1 cellular context compared by ENCODE assay signal in the genomic region with DNA sequence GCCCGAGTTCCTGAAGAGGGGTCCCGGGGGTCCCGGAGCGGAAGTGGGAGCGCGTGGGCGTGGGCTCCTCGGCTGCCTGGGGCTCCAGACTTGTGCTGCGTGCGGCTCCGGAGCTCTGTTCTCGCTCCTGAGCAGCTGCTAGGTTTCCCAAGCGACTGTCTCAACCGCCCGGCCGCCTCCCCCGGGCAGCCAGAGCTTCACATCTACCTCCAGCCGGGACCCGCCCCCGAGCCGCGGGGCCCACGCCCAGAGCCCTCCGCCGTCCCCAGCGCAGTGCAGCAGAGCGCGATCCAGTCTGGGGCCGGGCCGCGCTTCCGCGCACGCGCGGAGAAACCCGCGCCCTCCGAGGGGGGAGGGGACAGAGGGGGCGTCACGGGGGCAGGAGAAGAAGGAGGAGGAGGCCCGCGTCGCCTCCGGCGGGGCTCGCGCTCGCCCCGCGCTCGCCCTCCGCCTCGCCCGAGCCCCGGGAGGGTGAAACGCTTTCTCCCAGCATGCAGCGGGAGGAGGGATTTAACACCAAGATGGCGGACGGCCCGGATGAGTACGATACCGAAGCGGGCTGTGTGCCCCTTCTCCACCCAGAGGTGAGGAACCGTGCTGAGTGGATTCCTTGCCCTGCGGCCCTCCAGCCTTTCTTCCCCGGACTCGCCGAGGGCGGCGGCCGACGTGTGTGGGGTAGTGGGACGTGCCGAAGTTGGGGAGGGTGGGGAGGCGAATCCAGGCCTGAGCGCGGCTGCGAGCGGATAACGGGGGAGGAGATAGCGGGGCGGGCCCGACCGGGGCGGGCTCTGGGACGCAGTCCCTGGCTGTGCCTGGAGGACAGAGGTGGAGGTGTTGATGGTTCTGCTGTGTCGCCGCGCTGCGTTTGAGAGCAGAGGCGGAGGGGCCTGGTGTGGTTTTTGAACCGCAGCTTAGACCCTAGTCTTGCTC.
TF ChIP-seq lines count a peak whose summit lies in the region.

A gene with protein sequence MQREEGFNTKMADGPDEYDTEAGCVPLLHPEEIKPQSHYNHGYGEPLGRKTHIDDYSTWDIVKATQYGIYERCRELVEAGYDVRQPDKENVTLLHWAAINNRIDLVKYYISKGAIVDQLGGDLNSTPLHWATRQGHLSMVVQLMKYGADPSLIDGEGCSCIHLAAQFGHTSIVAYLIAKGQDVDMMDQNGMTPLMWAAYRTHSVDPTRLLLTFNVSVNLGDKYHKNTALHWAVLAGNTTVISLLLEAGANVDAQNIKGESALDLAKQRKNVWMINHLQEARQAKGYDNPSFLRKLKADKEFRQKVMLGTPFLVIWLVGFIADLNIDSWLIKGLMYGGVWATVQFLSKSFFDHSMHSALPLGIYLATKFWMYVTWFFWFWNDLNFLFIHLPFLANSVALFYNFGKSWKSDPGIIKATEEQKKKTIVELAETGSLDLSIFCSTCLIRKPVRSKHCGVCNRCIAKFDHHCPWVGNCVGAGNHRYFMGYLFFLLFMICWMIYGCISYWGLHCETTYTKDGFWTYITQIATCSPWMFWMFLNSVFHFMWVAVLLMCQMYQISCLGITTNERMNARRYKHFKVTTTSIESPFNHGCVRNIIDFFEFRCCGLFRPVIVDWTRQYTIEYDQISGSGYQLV (plus strand): TSS at position 370 of the 930 bp plus-strand sequence. CDS start 122 bp downstream, at position 492.

TF ChIP-seq in HepG2, 621 proteins besides CTCF, POLR2A, EP300 and RAD21 (continued from another document and continues in another):
- TF ChIP-seq CBX5 (CRISPR knock-in tag; IDR thresholded peaks at IDR 0.05; ENCODE audit: borderline replicate concordance) = no peak; the same call in 1 of the 2 replicates
- TF ChIP-seq, protein P1, sequence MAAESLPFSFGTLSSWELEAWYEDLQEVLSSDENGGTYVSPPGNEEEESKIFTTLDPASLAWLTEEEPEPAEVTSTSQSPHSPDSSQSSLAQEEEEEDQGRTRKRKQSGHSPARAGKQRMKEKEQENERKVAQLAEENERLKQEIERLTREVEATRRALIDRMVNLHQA (CRISPR knock-in tag; IDR thresholded peaks at IDR 0.05) = no peak
- peak; percentile 47; the same call in 1 of the 2 replicates for TF ChIP-seq MTF2 (CRISPR knock-in tag; IDR thresholded peaks at IDR 0.05; ENCODE audit: borderline replicate concordance)
- 0 out of 2 replicates have a peak, but pooled peaks have one; percentile 16 for TF ChIP-seq WIZ (CRISPR knock-in tag; IDR thresholded peaks at IDR 0.05)
- TF ChIP-seq ZNF75D (CRISPR knock-in tag; IDR thresholded peaks at IDR 0.05; ENCODE audit: borderline replicate concordance) = no peak
- TF ChIP-seq ZNF572 (CRISPR knock-in tag; IDR thresholded peaks at IDR 0.05) = no peak
- TF ChIP-seq, protein P2, sequence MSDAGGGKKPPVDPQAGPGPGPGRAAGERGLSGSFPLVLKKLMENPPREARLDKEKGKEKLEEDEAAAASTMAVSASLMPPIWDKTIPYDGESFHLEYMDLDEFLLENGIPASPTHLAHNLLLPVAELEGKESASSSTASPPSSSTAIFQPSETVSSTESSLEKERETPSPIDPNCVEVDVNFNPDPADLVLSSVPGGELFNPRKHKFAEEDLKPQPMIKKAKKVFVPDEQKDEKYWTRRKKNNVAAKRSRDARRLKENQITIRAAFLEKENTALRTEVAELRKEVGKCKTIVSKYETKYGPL (CRISPR knock-in tag; IDR thresholded peaks at IDR 0.05) = no peak
- TF ChIP-seq SPEN (CRISPR knock-in tag; IDR thresholded peaks at IDR 0.05; ENCODE audit: low read depth) = peak; percentile 85
- no peak for TF ChIP-seq SMAD1 (CRISPR knock-in tag; IDR thresholded peaks at IDR 0.05; ENCODE audit: borderline replicate concordance, low read depth)
- TF ChIP-seq ZNF12 (CRISPR knock-in tag; IDR thresholded peaks at IDR 0.05) = peak; percentile 29; the same call in 1 of the 2 replicates
- no peak for TF ChIP-seq SMARCC2 (IDR thresholded peaks at IDR 0.05)
- peak; percentile 72; the same call in 1 of the 2 replicates for TF ChIP-seq NCOA1 (CRISPR knock-in tag; IDR thresholded peaks at IDR 0.05)
- TF ChIP-seq ZKSCAN1 (IDR thresholded peaks at IDR 0.05; ENCODE audit: low read length) = no peak
- TF ChIP-seq ZNF3 (CRISPR knock-in tag; IDR thresholded peaks at IDR 0.05) = no peak
- TF ChIP-seq ZNF616 (CRISPR knock-in tag; IDR thresholded peaks at IDR 0.05; ENCODE audit: low read depth) = 0 out of 2 replicates have a peak, but pooled peaks have one; percentile 61
- no peak for TF ChIP-seq HHEX (CRISPR knock-in tag; IDR thresholded peaks at IDR 0.05)
- no peak for TF ChIP-seq ZNF10 (CRISPR knock-in tag; IDR thresholded peaks at IDR 0.05; ENCODE audit: borderline replicate concordance, low read depth)
- TF ChIP-seq, protein P3, sequence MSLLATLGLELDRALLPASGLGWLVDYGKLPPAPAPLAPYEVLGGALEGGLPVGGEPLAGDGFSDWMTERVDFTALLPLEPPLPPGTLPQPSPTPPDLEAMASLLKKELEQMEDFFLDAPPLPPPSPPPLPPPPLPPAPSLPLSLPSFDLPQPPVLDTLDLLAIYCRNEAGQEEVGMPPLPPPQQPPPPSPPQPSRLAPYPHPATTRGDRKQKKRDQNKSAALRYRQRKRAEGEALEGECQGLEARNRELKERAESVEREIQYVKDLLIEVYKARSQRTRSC (CRISPR knock-in tag; IDR thresholded peaks at IDR 0.05; ENCODE audit: low read depth) = peak; percentile 3; the same call in 1 of the 2 replicates
- TF ChIP-seq, protein P4, sequence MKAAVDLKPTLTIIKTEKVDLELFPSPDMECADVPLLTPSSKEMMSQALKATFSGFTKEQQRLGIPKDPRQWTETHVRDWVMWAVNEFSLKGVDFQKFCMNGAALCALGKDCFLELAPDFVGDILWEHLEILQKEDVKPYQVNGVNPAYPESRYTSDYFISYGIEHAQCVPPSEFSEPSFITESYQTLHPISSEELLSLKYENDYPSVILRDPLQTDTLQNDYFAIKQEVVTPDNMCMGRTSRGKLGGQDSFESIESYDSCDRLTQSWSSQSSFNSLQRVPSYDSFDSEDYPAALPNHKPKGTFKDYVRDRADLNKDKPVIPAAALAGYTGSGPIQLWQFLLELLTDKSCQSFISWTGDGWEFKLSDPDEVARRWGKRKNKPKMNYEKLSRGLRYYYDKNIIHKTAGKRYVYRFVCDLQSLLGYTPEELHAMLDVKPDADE (CRISPR knock-in tag; IDR thresholded peaks at IDR 0.05) = no peak
- TF ChIP-seq KMT2B (CRISPR knock-in tag; IDR thresholded peaks at IDR 0.05) = peak; percentile 95
- no peak for TF ChIP-seq MIER2 (CRISPR knock-in tag; IDR thresholded peaks at IDR 0.05)
- TF ChIP-seq HOXA9 (CRISPR knock-in tag; IDR thresholded peaks at IDR 0.05; ENCODE audit: borderline replicate concordance) = peak; percentile 88
- no peak for TF ChIP-seq KLF15 (CRISPR knock-in tag; IDR thresholded peaks at IDR 0.05; ENCODE audit: borderline replicate concordance)
- TF ChIP-seq MAFG (CRISPR knock-in tag; IDR thresholded peaks at IDR 0.05) = 0 out of 2 replicates have a peak, but pooled peaks have one; percentile 21
- TF ChIP-seq ZNF790 (CRISPR knock-in tag; IDR thresholded peaks at IDR 0.05; ENCODE audit: borderline replicate concordance) = peak; percentile 76; the same call in 1 of the 2 replicates
- no peak for TF ChIP-seq HDAC2 (CRISPR knock-in tag; IDR thresholded peaks at IDR 0.05)
- TF ChIP-seq KAT2B (IDR thresholded peaks at IDR 0.05; ENCODE audit: borderline replicate concordance, low read depth, low read length) = no peak
- TF ChIP-seq HNRNPLL (IDR thresholded peaks at IDR 0.05; ENCODE audit: low read depth, low read length, poor library complexity, severe bottlenecking) = peak; percentile 47
- TF ChIP-seq, protein P5, sequence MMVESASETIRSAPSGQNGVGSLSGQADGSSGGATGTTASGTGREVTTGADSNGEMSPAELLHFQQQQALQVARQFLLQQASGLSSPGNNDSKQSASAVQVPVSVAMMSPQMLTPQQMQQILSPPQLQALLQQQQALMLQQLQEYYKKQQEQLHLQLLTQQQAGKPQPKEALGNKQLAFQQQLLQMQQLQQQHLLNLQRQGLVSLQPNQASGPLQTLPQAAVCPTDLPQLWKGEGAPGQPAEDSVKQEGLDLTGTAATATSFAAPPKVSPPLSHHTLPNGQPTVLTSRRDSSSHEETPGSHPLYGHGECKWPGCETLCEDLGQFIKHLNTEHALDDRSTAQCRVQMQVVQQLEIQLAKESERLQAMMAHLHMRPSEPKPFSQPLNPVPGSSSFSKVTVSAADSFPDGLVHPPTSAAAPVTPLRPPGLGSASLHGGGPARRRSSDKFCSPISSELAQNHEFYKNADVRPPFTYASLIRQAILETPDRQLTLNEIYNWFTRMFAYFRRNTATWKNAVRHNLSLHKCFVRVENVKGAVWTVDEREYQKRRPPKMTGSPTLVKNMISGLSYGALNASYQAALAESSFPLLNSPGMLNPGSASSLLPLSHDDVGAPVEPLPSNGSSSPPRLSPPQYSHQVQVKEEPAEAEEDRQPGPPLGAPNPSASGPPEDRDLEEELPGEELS (CRISPR knock-in tag; IDR thresholded peaks at IDR 0.05) = no peak
- TF ChIP-seq XBP1 (CRISPR knock-in tag; IDR thresholded peaks at IDR 0.05) = 0 out of 2 replicates have a peak, but pooled peaks have one; percentile 32
- TF ChIP-seq, protein P6, sequence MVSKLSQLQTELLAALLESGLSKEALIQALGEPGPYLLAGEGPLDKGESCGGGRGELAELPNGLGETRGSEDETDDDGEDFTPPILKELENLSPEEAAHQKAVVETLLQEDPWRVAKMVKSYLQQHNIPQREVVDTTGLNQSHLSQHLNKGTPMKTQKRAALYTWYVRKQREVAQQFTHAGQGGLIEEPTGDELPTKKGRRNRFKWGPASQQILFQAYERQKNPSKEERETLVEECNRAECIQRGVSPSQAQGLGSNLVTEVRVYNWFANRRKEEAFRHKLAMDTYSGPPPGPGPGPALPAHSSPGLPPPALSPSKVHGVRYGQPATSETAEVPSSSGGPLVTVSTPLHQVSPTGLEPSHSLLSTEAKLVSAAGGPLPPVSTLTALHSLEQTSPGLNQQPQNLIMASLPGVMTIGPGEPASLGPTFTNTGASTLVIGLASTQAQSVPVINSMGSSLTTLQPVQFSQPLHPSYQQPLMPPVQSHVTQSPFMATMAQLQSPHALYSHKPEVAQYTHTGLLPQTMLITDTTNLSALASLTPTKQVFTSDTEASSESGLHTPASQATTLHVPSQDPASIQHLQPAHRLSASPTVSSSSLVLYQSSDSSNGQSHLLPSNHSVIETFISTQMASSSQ (IDR thresholded peaks at IDR 0.05; ENCODE audit: low read depth) = no peak
- TF ChIP-seq, protein P6 (CRISPR knock-in tag; IDR thresholded peaks at IDR 0.05; ENCODE audit: borderline replicate concordance) = peak; percentile 47; the same call in 1 of the 2 replicates
- TF ChIP-seq HCFC1 (IDR thresholded peaks at IDR 0.05; ENCODE audit: low read depth, low read length) = peak; percentile 37; the same call in 1 of the 2 replicates
- TF ChIP-seq CBX1 (IDR thresholded peaks at IDR 0.05; ENCODE audit: low read depth) = no peak
- TF ChIP-seq, protein P7, sequence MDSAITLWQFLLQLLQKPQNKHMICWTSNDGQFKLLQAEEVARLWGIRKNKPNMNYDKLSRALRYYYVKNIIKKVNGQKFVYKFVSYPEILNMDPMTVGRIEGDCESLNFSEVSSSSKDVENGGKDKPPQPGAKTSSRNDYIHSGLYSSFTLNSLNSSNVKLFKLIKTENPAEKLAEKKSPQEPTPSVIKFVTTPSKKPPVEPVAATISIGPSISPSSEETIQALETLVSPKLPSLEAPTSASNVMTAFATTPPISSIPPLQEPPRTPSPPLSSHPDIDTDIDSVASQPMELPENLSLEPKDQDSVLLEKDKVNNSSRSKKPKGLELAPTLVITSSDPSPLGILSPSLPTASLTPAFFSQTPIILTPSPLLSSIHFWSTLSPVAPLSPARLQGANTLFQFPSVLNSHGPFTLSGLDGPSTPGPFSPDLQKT (CRISPR knock-in tag; IDR thresholded peaks at IDR 0.05; ENCODE audit: borderline replicate concordance) = no peak
- TF ChIP-seq, protein P8, sequence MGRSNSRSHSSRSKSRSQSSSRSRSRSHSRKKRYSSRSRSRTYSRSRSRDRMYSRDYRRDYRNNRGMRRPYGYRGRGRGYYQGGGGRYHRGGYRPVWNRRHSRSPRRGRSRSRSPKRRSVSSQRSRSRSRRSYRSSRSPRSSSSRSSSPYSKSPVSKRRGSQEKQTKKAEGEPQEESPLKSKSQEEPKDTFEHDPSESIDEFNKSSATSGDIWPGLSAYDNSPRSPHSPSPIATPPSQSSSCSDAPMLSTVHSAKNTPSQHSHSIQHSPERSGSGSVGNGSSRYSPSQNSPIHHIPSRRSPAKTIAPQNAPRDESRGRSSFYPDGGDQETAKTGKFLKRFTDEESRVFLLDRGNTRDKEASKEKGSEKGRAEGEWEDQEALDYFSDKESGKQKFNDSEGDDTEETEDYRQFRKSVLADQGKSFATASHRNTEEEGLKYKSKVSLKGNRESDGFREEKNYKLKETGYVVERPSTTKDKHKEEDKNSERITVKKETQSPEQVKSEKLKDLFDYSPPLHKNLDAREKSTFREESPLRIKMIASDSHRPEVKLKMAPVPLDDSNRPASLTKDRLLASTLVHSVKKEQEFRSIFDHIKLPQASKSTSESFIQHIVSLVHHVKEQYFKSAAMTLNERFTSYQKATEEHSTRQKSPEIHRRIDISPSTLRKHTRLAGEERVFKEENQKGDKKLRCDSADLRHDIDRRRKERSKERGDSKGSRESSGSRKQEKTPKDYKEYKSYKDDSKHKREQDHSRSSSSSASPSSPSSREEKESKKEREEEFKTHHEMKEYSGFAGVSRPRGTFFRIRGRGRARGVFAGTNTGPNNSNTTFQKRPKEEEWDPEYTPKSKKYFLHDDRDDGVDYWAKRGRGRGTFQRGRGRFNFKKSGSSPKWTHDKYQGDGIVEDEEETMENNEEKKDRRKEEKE (IDR thresholded peaks at IDR 0.05) = no peak
- TF ChIP-seq ZNF776 (CRISPR knock-in tag; IDR thresholded peaks at IDR 0.05) = peak; percentile 6; the same call in 1 of the 2 replicates
- no peak for TF ChIP-seq ZSCAN30 (CRISPR knock-in tag; IDR thresholded peaks at IDR 0.05)
- TF ChIP-seq, protein P9, sequence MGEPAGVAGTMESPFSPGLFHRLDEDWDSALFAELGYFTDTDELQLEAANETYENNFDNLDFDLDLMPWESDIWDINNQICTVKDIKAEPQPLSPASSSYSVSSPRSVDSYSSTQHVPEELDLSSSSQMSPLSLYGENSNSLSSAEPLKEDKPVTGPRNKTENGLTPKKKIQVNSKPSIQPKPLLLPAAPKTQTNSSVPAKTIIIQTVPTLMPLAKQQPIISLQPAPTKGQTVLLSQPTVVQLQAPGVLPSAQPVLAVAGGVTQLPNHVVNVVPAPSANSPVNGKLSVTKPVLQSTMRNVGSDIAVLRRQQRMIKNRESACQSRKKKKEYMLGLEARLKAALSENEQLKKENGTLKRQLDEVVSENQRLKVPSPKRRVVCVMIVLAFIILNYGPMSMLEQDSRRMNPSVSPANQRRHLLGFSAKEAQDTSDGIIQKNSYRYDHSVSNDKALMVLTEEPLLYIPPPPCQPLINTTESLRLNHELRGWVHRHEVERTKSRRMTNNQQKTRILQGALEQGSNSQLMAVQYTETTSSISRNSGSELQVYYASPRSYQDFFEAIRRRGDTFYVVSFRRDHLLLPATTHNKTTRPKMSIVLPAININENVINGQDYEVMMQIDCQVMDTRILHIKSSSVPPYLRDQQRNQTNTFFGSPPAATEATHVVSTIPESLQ (CRISPR knock-in tag; conservative IDR thresholded peaks at IDR 0.05) = no peak
- no peak for TF ChIP-seq RFXAP (CRISPR knock-in tag; IDR thresholded peaks at IDR 0.05; ENCODE audit: borderline replicate concordance)
